Comparison of ENCODE assay signal across 13 cellular contexts in genomic region chr15:95864467-95864886, GRCh38.
A peak's percentile ranks its signal among the peaks of the same experiment; 100 is the strongest.
DNase-seq lines count a peak whose midpoint lies in the region; ATAC-seq and TF ChIP-seq lines count a peak whose summit lies in the region.
"Had no signal": no experiment of that assay in that cellular context is flagged by ENCODE, and none has a peak within 500 bp of the region (broad histone marks: within the 10 kb centered on the region; RNA-seq: fewer than 3 reads in every experiment).

No MANE protein-coding gene starts in this region.

- H3K36me3 ChIP-seq in mesenchymal stem cell (ENCODE audit: control insufficient read depth in 1 of 2, insufficient read depth in 2 of 2, low read depth in 1 of 2, low read length in 2 of 2), result no peaks in the 10 kb centered on the region
- H3K36me3 ChIP-seq in gastrocnemius medialis, result no peaks in the 10 kb centered on the region
- H3K36me3 ChIP-seq: spleen had no signal

- intact Hi-C loops in gastrocnemius medialis (cut with DNase I; ENCODE audit: low total_unique reads), result no loop called here

- no peak overlapping the region for H3K9ac ChIP-seq in mesenchymal stem cell (ENCODE audit: low read length)

- 78% methylated on average over 2 of the region's 3 CpGs for WGBS in mesenchymal stem cell

- no peak overlapping the region for H3K4ac ChIP-seq in mesenchymal stem cell (ENCODE audit: low read depth in 1 of 2, low read length in 2 of 2)

- no peaks in the 10 kb centered on the region for H3K79me1 ChIP-seq in mesenchymal stem cell (replicated peaks; ENCODE audit: low read length, poor library complexity, severe bottlenecking)

- H3K9me3 ChIP-seq in mesenchymal stem cell (ENCODE audit: control insufficient read depth, low read length), result no peaks in the 10 kb centered on the region
- no peaks in the 10 kb centered on the region for H3K9me3 ChIP-seq in gastrocnemius medialis
- H3K9me3 ChIP-seq: spleen had no signal

- H3K4me1 ChIP-seq in mesenchymal stem cell (ENCODE audit: control insufficient read depth, insufficient read depth, low read depth, low read length) (no peaks in the 10 kb centered on the region), gastrocnemius medialis (no peaks in the 10 kb centered on the region)

- H2BK15ac ChIP-seq in mesenchymal stem cell (ENCODE audit: low read depth, poor library complexity, severe bottlenecking), result no peak overlapping the region

- H2BK12ac ChIP-seq in mesenchymal stem cell (ENCODE audit: low read length in 2 of 2), result no peak overlapping the region

- no peak overlapping the region for H2BK5ac ChIP-seq in mesenchymal stem cell (ENCODE audit: low read depth, low read length, poor library complexity, severe bottlenecking)

- no peak overlapping the region for H3K23ac ChIP-seq in mesenchymal stem cell (ENCODE audit: low read length in 2 of 2)

- TF ChIP-seq CTCF in gastrocnemius medialis (IDR thresholded peaks at IDR 0.05 in 4 of 5, conservative IDR thresholded peaks at IDR 0.05 in 1 of 5), result no peak

- H3K4me3 ChIP-seq in mesenchymal stem cell (ENCODE audit: insufficient read depth in 1 of 2, low read depth in 1 of 2, low read length in 2 of 2), result no peak overlapping the region
- no peak overlapping the region for H3K4me3 ChIP-seq in gastrocnemius medialis
- H3K4me3 ChIP-seq: SK-N-MC, spleen had no signal

- no peak overlapping the region for H3K4me2 ChIP-seq in mesenchymal stem cell (ENCODE audit: low read length, poor library complexity, severe bottlenecking)

- no peak overlapping the region for H2AFZ ChIP-seq in mesenchymal stem cell (ENCODE audit: low read depth, low read length)

- in situ Hi-C loops in gastrocnemius medialis (cut with MboI; ENCODE audit: low sequenced_read_pairs in 4 of 4), result no loop called here

- no peak overlapping the region for H2BK120ac ChIP-seq in mesenchymal stem cell (ENCODE audit: low read depth, low read length)

- TF ChIP-seq POLR2A in gastrocnemius medialis (IDR thresholded peaks at IDR 0.05), result no peak

- H4K8ac ChIP-seq in mesenchymal stem cell (ENCODE audit: low read length), result no peak overlapping the region

- no peak overlapping the region for H2AK5ac ChIP-seq in mesenchymal stem cell (ENCODE audit: low read length, severe bottlenecking)

- peak; percentile 75 for ATAC-seq in GM18867 (IDR thresholded peaks at IDR 0.05; ENCODE audit: unreplicated experiment)
- ATAC-seq in GM21576 (IDR thresholded peaks at IDR 0.05; ENCODE audit: unreplicated experiment), result peak; percentile 75
- ATAC-seq in HG03432 (IDR thresholded peaks at IDR 0.05; ENCODE audit: unreplicated experiment), result peak; percentile 89
- ATAC-seq in HG03439 (IDR thresholded peaks at IDR 0.05; ENCODE audit: unreplicated experiment), result no peak
- ATAC-seq in gastrocnemius medialis, result no peak
- ATAC-seq: HCT116 had no signal

- H3K27ac ChIP-seq in mesenchymal stem cell (ENCODE audit: low read length, poor library complexity, severe bottlenecking) (no peak overlapping the region), gastrocnemius medialis (no peak overlapping the region)
- H3K27ac ChIP-seq: SK-N-MC had no signal

- peak; percentile 52 for DNase-seq in mesenchymal stem cell
- no peak for DNase-seq in stimulated activated CD4-positive, alpha-beta T cell treated with anti-CD3 and anti-CD28 coated beads, Interleukin-15, amount 100 ng/mL, for 24 hours
- no peak for DNase-seq in NCI-H1048 (lab: John Stamatoyannopoulos, UW)
- DNase-seq in gastrocnemius medialis, result no peak
- DNase-seq: activated naive CD4-positive, alpha-beta T cell; DMS 273 treated with DMSO at 0.1 percent for 48 hours; spleen had no signal

- H4K91ac ChIP-seq in mesenchymal stem cell (ENCODE audit: low read length), result no peak overlapping the region

- H3K18ac ChIP-seq in mesenchymal stem cell (ENCODE audit: low read depth in 1 of 2, low read length in 2 of 2), result no peak overlapping the region

- no peak overlapping the region for H3K14ac ChIP-seq in mesenchymal stem cell (ENCODE audit: low read length in 2 of 2)

- H3K27me3 ChIP-seq in mesenchymal stem cell (ENCODE audit: control insufficient read depth in 1 of 2, insufficient read depth in 1 of 2, low read length in 2 of 2) (no peaks in the 10 kb centered on the region), gastrocnemius medialis (no peaks in the 10 kb centered on the region)
- H3K27me3 ChIP-seq: spleen had no signal

Comparison
In these comparisons a context has a peak if more than half of its experiments do, and no peak if none do; other contexts are left out.
1. ATAC-seq: peak in GM18867 (single experiment), GM21576 (single experiment) and HG03432 (single experiment); none in HG03439 (single experiment) and gastrocnemius medialis (0 of 2).